Comparison of ENCODE assay signal across 1 cellular context in genomic region chr19:12668937-12669271, GRCh38.
TF ChIP-seq lines count a peak whose summit lies in the region.

No MANE protein-coding gene starts in this region.

TF ChIP-seq in IMR-90, 13 proteins besides CTCF, POLR2A, EP300 and RAD21 (continued from another document):
- TF ChIP-seq USF2 (IDR thresholded peaks at IDR 0.05; ENCODE audit: low read depth, low read length), result no peak
- no peak for TF ChIP-seq SMC3 (IDR thresholded peaks at IDR 0.05; ENCODE audit: low read depth, low read length)
- no peak for TF ChIP-seq CHD1 (IDR thresholded peaks at IDR 0.05; ENCODE audit: low read depth, low read length)
- no peak for TF ChIP-seq MAFK (IDR thresholded peaks at IDR 0.05; ENCODE audit: low read depth, low read length)
- no peak for TF ChIP-seq RCOR1 (IDR thresholded peaks at IDR 0.05; ENCODE audit: insufficient replicate concordance, low read length)
- TF ChIP-seq CEBPB (IDR thresholded peaks at IDR 0.05; ENCODE audit: low read depth, low read length), result no peak
- TF ChIP-seq BHLHE40 (IDR thresholded peaks at IDR 0.05; ENCODE audit: low read depth, low read length), result no peak
- no peak for TF ChIP-seq MXI1 (IDR thresholded peaks at IDR 0.05; ENCODE audit: borderline replicate concordance, low read depth, low read length)
- no peak for TF ChIP-seq RFX5 (IDR thresholded peaks at IDR 0.05; ENCODE audit: low read depth, low read length)
